ENCODE assay signal across 1 cellular context in the genomic region with DNA sequence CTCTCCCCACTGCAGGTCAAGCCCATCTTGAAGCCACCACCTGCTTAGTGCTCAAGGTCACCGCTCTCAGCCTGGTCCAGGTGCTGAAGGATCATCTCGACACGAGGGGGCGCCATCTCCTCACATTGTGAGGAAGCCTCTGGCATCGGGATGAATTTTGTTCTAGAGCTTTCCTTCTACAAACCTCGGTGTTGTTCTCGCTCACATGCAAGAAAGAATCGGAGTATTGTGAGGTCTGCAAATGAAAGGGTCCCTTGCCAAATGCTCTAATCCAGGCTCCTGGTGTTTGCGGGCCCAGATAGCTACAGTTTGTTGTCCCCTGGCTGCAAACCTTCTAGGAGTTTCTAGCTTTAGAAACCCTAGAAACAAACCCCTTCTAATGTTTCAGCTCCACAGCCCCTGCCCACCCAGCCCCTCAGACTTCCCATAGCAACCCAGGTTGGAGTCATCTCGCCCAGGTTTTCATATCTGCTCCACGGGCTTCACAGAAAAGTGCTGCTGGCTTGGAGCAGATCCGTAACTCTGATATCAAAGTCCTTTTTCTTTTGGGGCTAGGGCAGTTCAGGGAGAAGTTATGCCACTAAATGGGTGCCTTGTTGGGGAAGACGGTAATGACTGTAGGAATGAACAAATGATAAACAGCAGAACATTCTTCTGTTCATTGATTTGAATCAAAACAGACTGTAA.
A peak's percentile ranks its signal among the peaks of the same experiment; 100 is the strongest.
TF ChIP-seq lines count a peak whose summit lies in the region.

No MANE protein-coding gene starts in this region.

TF ChIP-seq in K562, 482 proteins besides CTCF, POLR2A, EP300 and RAD21 (continued from another document and continues in another):
- TF ChIP-seq, protein P1, sequence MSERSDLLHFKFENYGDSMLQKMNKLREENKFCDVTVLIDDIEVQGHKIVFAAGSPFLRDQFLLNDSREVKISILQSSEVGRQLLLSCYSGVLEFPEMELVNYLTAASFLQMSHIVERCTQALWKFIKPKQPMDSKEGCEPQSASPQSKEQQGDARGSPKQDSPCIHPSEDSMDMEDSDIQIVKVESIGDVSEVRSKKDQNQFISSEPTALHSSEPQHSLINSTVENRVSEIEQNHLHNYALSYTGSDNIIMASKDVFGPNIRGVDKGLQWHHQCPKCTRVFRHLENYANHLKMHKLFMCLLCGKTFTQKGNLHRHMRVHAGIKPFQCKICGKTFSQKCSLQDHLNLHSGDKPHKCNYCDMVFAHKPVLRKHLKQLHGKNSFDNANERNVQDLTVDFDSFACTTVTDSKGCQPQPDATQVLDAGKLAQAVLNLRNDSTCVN (CRISPR knock-in tag; IDR thresholded peaks at IDR 0.05) = no peak
- TF ChIP-seq FOXA3 (CRISPR knock-in tag; conservative IDR thresholded peaks at IDR 0.05 in 1 of 2, IDR thresholded peaks at IDR 0.05 in 1 of 2) (0 out of 4 replicates have a peak, but pooled peaks of 1 of the 2 experiments have one; percentile 20), CC2D1A (IDR thresholded peaks at IDR 0.05) (peak; percentile 92), DDX20 (tag; IDR thresholded peaks at IDR 0.05; ENCODE audit: low read depth) (no peak), SIN3A (IDR thresholded peaks at IDR 0.05; ENCODE audit: borderline replicate concordance in 2 of 2, control insufficient read depth in 1 of 2, low read depth in 2 of 2, low read length in 2 of 2) (no peak), RB1 (IDR thresholded peaks at IDR 0.05; ENCODE audit: low read depth) (peak; percentile 52; the same call in 1 of the 2 replicates), ZSCAN32 (CRISPR knock-in tag; IDR thresholded peaks at IDR 0.05) (no peak), HNRNPH1 (optimal IDR thresholded peaks at IDR 0.05; ENCODE audit: low read depth, low read length) (no peak), ZNF444 (CRISPR knock-in tag; IDR thresholded peaks at IDR 0.05) (peak; percentile 37; the same call in 1 of the 2 replicates), ZNF134 (CRISPR knock-in tag; conservative IDR thresholded peaks at IDR 0.05) (peak; percentile 69), NFYB (IDR thresholded peaks at IDR 0.05; ENCODE audit: extremely low read depth, insufficient read length) (no peak), TCF7L2 (IDR thresholded peaks at IDR 0.05; ENCODE audit: low read depth, low read length) (0 out of 2 replicates have a peak, but pooled peaks have one; percentile 17), C11orf30 (IDR thresholded peaks at IDR 0.05; ENCODE audit: low read depth) (no peak), ZNF408 (CRISPR knock-in tag; IDR thresholded peaks at IDR 0.05; ENCODE audit: low read depth) (no peak), STAG1 (CRISPR knock-in tag; IDR thresholded peaks at IDR 0.05; ENCODE audit: borderline replicate concordance) (peak; percentile 99), ZNF3 (CRISPR knock-in tag; IDR thresholded peaks at IDR 0.05) (no peak), MTA3 (IDR thresholded peaks at IDR 0.05; ENCODE audit: borderline replicate concordance) (peak; percentile 29; the same call in 1 of the 2 replicates), RUNX1 (IDR thresholded peaks at IDR 0.05; ENCODE audit: low read depth) (no peak), NCOA2 (IDR thresholded peaks at IDR 0.05; ENCODE audit: partially characterized antibody in 2 of 2) (no peak), POLR2AphosphoS2 (IDR thresholded peaks at IDR 0.05; ENCODE audit: low read length) (no peak), FOXJ3 (CRISPR knock-in tag; IDR thresholded peaks at IDR 0.05) (no peak), JUND (IDR thresholded peaks at IDR 0.05; ENCODE audit: borderline replicate concordance, low read depth, low read length) (0 out of 2 replicates have a peak, but pooled peaks have one; percentile 31), JUND (tag; IDR thresholded peaks at IDR 0.05; ENCODE audit: borderline replicate concordance, low read depth, low read length) (no peak), IFI16 (CRISPR knock-in tag; IDR thresholded peaks at IDR 0.05) (no peak), ZNF239 (CRISPR knock-in tag; IDR thresholded peaks at IDR 0.05) (no peak), SMC3 (conservative IDR thresholded peaks at IDR 0.05; ENCODE audit: insufficient read depth, low read depth, low read length) (peak; percentile 100), RCOR1 (IDR thresholded peaks at IDR 0.05; ENCODE audit: borderline replicate concordance in 1 of 2, low read depth in 2 of 2, low read length in 2 of 2) (peak; percentile 39 to 85; a peak in 2 of 4 replicates), TFAM (CRISPR knock-in tag; conservative IDR thresholded peaks at IDR 0.05) (no peak), ZNF263 (CRISPR knock-in tag; IDR thresholded peaks at IDR 0.05; ENCODE audit: borderline replicate concordance) (0 out of 2 replicates have a peak, but pooled peaks have one; percentile 39), L3MBTL2 (IDR thresholded peaks at IDR 0.05) (peak; percentile 40; the same call in 1 of the 2 replicates), ESRRA (IDR thresholded peaks at IDR 0.05; ENCODE audit: borderline replicate concordance, low read depth) (peak; percentile 97), JUN (IDR thresholded peaks at IDR 0.05; ENCODE audit: borderline replicate concordance, low read depth, low read length) (0 out of 2 replicates have a peak, but pooled peaks have one; percentile 34), JUN (CRISPR knock-in tag; IDR thresholded peaks at IDR 0.05; ENCODE audit: borderline replicate concordance) (no peak), TBL1XR1 (IDR thresholded peaks at IDR 0.05; ENCODE audit: low read length in 2 of 2) (peak in 1 of 2 experiments; percentile 42; a peak in 1 of 4 replicates), ZNF586 (CRISPR knock-in tag; conservative IDR thresholded peaks at IDR 0.05) (no peak), SP1 (CRISPR knock-in tag; IDR thresholded peaks at IDR 0.05) (peak; percentile 60; the same call in 1 of the 2 replicates), MYC (IDR thresholded peaks at IDR 0.05; ENCODE audit: low read depth, low read length) (peak; percentile 57; the same call in 1 of the 2 replicates), MYC (CRISPR knock-in tag; IDR thresholded peaks at IDR 0.05; ENCODE audit: borderline replicate concordance, low read depth) (no peak), GTF2F1 (IDR thresholded peaks at IDR 0.05; ENCODE audit: low read depth, low read length) (0 out of 2 replicates have a peak, but pooled peaks have one; percentile 63), KLF16 (IDR thresholded peaks at IDR 0.05) (0 out of 2 replicates have a peak, but pooled peaks have one; percentile 9), ZNF184 (CRISPR knock-in tag; IDR thresholded peaks at IDR 0.05) (no peak), TAF1 (IDR thresholded peaks at IDR 0.05; ENCODE audit: control insufficient read depth, extremely low read depth, insufficient read depth, low read length, severe bottlenecking) (no peak), ZNF695 (CRISPR knock-in tag; IDR thresholded peaks at IDR 0.05) (no peak), BRF1 (IDR thresholded peaks at IDR 0.05; ENCODE audit: borderline replicate concordance, extremely low read depth, insufficient read length) (no peak)
- TF ChIP-seq, protein P2, sequence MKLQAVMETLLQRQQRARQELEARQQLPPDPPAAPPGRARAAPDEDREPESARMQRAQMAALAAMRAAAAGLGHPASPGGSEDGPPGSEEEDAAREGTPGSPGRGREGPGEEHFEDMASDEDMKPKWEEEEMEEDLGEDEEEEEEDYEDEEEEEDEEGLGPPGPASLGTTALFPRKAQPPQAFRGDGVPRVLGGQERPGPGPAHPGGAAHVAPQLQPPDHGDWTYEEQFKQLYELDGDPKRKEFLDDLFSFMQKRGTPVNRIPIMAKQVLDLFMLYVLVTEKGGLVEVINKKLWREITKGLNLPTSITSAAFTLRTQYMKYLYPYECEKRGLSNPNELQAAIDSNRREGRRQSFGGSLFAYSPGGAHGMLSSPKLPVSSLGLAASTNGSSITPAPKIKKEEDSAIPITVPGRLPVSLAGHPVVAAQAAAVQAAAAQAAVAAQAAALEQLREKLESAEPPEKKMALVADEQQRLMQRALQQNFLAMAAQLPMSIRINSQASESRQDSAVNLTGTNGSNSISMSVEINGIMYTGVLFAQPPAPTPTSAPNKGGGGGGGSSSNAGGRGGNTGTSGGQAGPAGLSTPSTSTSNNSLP (IDR thresholded peaks at IDR 0.05; ENCODE audit: borderline replicate concordance, low read depth, low read length) = 0 out of 2 replicates have a peak, but pooled peaks have one; percentile 53
- TF ChIP-seq, protein P3, sequence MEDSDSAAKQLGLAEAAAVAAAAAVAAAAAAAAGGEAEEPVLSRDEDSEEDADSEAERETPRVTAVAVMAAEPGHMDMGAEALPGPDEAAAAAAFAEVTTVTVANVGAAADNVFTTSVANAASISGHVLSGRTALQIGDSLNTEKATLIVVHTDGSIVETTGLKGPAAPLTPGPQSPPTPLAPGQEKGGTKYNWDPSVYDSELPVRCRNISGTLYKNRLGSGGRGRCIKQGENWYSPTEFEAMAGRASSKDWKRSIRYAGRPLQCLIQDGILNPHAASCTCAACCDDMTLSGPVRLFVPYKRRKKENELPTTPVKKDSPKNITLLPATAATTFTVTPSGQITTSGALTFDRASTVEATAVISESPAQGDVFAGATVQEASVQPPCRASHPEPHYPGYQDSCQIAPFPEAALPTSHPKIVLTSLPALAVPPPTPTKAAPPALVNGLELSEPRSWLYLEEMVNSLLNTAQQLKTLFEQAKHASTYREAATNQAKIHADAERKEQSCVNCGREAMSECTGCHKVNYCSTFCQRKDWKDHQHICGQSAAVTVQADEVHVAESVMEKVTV (CRISPR knock-in tag; IDR thresholded peaks at IDR 0.05) = peak; percentile 98
- TF ChIP-seq, protein P4, sequence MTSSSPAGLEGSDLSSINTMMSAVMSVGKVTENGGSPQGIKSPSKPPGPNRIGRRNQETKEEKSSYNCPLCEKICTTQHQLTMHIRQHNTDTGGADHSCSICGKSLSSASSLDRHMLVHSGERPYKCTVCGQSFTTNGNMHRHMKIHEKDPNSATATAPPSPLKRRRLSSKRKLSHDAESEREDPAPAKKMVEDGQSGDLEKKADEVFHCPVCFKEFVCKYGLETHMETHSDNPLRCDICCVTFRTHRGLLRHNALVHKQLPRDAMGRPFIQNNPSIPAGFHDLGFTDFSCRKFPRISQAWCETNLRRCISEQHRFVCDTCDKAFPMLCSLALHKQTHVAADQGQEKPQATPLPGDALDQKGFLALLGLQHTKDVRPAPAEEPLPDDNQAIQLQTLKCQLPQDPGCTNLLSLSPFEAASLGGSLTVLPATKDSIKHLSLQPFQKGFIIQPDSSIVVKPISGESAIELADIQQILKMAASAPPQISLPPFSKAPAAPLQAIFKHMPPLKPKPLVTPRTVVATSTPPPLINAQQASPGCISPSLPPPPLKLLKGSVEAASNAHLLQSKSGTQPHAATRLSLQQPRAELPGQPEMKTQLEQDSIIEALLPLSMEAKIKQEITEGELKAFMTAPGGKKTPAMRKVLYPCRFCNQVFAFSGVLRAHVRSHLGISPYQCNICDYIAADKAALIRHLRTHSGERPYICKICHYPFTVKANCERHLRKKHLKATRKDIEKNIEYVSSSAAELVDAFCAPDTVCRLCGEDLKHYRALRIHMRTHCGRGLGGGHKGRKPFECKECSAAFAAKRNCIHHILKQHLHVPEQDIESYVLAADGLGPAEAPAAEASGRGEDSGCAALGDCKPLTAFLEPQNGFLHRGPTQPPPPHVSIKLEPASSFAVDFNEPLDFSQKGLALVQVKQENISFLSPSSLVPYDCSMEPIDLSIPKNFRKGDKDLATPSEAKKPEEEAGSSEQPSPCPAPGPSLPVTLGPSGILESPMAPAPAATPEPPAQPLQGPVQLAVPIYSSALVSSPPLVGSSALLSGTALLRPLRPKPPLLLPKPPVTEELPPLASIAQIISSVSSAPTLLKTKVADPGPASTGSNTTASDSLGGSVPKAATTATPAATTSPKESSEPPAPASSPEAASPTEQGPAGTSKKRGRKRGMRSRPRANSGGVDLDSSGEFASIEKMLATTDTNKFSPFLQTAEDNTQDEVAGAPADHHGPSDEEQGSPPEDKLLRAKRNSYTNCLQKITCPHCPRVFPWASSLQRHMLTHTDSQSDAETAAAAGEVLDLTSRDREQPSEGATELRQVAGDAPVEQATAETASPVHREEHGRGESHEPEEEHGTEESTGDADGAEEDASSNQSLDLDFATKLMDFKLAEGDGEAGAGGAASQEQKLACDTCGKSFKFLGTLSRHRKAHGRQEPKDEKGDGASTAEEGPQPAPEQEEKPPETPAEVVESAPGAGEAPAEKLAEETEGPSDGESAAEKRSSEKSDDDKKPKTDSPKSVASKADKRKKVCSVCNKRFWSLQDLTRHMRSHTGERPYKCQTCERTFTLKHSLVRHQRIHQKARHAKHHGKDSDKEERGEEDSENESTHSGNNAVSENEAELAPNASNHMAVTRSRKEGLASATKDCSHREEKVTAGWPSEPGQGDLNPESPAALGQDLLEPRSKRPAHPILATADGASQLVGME (CRISPR knock-in tag; IDR thresholded peaks at IDR 0.05) = 0 out of 2 replicates have a peak, but pooled peaks have one; percentile 10
- TF ChIP-seq, protein P5, sequence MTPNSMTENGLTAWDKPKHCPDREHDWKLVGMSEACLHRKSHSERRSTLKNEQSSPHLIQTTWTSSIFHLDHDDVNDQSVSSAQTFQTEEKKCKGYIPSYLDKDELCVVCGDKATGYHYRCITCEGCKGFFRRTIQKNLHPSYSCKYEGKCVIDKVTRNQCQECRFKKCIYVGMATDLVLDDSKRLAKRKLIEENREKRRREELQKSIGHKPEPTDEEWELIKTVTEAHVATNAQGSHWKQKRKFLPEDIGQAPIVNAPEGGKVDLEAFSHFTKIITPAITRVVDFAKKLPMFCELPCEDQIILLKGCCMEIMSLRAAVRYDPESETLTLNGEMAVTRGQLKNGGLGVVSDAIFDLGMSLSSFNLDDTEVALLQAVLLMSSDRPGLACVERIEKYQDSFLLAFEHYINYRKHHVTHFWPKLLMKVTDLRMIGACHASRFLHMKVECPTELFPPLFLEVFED (CRISPR knock-in tag; conservative IDR thresholded peaks at IDR 0.05) = no peak
- TF ChIP-seq, protein P6, sequence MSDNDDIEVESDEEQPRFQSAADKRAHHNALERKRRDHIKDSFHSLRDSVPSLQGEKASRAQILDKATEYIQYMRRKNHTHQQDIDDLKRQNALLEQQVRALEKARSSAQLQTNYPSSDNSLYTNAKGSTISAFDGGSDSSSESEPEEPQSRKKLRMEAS (CRISPR knock-in tag; IDR thresholded peaks at IDR 0.05) = peak; percentile 53; the same call in 1 of the 2 replicates
- TF ChIP-seq, protein P7, sequence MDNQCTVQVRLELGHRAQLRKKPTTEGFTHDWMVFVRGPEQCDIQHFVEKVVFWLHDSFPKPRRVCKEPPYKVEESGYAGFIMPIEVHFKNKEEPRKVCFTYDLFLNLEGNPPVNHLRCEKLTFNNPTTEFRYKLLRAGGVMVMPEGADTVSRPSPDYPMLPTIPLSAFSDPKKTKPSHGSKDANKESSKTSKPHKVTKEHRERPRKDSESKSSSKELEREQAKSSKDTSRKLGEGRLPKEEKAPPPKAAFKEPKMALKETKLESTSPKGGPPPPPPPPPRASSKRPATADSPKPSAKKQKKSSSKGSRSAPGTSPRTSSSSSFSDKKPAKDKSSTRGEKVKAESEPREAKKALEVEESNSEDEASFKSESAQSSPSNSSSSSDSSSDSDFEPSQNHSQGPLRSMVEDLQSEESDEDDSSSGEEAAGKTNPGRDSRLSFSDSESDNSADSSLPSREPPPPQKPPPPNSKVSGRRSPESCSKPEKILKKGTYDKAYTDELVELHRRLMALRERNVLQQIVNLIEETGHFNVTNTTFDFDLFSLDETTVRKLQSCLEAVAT (IDR thresholded peaks at IDR 0.05) = no peak
- TF ChIP-seq, protein P8, sequence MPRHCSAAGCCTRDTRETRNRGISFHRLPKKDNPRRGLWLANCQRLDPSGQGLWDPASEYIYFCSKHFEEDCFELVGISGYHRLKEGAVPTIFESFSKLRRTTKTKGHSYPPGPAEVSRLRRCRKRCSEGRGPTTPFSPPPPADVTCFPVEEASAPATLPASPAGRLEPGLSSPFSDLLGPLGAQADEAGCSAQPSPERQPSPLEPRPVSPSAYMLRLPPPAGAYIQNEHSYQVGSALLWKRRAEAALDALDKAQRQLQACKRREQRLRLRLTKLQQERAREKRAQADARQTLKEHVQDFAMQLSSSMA (CRISPR knock-in tag; IDR thresholded peaks at IDR 0.05) = no peak
